Comparison of ENCODE assay signal across 8 cellular contexts in the genomic region with DNA sequence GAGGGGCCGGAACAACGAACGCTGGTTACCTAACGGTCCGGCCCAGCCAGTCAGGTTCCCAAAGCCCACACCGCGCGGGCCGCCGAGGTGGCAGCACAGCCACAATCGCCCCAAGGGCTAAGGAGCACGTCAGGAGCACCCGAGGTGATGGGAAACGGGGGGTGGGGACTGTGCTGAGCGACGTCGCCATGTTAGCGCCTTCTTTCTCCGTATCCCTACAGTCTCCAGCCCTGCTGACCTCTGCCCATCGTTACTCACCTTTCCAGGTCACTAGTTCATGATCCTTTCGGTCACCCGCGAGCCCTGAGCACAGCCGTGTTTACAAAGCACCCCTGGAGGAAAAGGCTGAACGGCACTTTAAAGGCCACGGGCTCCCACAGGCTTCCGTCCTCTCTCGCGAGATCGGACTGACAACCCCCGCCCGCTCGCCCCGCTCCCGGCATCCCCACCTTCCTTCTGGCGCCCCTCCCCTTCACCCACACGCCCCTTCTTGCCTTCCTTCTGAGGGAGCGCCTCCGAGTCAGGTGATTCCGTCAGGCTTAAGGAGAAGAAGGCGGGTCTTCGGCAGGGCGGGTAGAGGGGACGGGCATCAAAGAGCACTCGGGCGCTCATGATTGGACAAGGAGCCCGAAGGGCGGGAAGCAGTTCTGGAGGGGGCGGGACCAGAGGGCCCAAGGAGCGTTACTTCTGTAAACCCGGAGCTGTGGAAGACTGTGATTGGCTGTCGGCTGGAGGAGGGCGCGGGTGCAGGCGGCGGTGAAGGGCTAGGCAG. TPM values are rescaled to one million over a fixed set of nuclear protein-coding genes. Genes with fewer than 3 reads are reported as not detected.
A peak's percentile ranks its signal among the peaks of the same experiment; 100 is the strongest.
DNase-seq lines count a peak whose midpoint lies in the region; ATAC-seq and TF ChIP-seq lines count a peak whose summit lies in the region.

A gene with protein sequence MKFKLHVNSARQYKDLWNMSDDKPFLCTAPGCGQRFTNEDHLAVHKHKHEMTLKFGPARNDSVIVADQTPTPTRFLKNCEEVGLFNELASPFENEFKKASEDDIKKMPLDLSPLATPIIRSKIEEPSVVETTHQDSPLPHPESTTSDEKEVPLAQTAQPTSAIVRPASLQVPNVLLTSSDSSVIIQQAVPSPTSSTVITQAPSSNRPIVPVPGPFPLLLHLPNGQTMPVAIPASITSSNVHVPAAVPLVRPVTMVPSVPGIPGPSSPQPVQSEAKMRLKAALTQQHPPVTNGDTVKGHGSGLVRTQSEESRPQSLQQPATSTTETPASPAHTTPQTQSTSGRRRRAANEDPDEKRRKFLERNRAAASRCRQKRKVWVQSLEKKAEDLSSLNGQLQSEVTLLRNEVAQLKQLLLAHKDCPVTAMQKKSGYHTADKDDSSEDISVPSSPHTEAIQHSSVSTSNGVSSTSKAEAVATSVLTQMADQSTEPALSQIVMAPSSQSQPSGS (minus strand): TSS at position 412 of the 772 bp plus-strand sequence. CDS start 31,760 bp downstream, outside the sequence.

- H3K4me3 Mint-ChIP-seq in T-helper 17 cell = peak within 1 kb of the TSS; percentile 98

- ATAC-seq in HG02885 (IDR thresholded peaks at IDR 0.05; ENCODE audit: poor library complexity, unreplicated experiment) = peak; percentile 95
- ATAC-seq in T-helper 17 cell = peak; percentile 92
- peak; percentile 95 to 98 for ATAC-seq in left cardiac atrium
- peak; percentile 98 for ATAC-seq in upper lobe of right lung

- H3K4me1 ChIP-seq in upper lobe of right lung = peaks cover 18% of the 10 kb centered on the region

- no peaks in the 10 kb centered on the region for H3K36me3 ChIP-seq in upper lobe of right lung

- H3K36me3 Mint-ChIP-seq in T-helper 17 cell (ENCODE audit: low read depth) = peaks cover 2% of the 10 kb centered on the region

- no peaks in the 10 kb centered on the region for H3K27me3 Mint-ChIP-seq in T-helper 17 cell

- peak; percentile 57 for TF ChIP-seq POLR2A in GM15510 (IDR thresholded peaks at IDR 0.05; ENCODE audit: borderline replicate concordance, extremely low read depth, insufficient read length)

- peak; percentile 99 for DNase-seq in NCI-H1694 treated with DMSO at 0.1 percent for 48 hours (lab: John Stamatoyannopoulos, UW)
- DNase-seq in T-helper 17 cell = peak; percentile 95 to 98 (median 95)
- peak; percentile 34 to 99 (median 96) for DNase-seq in amygdala (lab: John Stamatoyannopoulos, UW)
- peak; percentile 99 for DNase-seq in left cardiac atrium
- peak; percentile 99 for DNase-seq in posterior vena cava (ENCODE audit: low spot score)
- DNase-seq in upper lobe of right lung = peak; percentile 99

- H3K27ac ChIP-seq in upper lobe of right lung = peak within 1 kb of the TSS; percentile 86

- H3K4me1 Mint-ChIP-seq in T-helper 17 cell = peaks cover 29% of the 10 kb centered on the region

- intact Hi-C loops in left cardiac atrium (cut with DNase I) = no loop called here
- intact Hi-C loops in posterior vena cava (cut with DNase I) = no loop called here
- intact Hi-C loops in upper lobe of right lung (cut with DNase I) = no loop called here

- H3K9me3 ChIP-seq in T-helper 17 cell (ENCODE audit: control insufficient read depth, low read length, poor library complexity, severe bottlenecking) (no peaks in the 10 kb centered on the region), upper lobe of right lung (no peaks in the 10 kb centered on the region)

- TF ChIP-seq CTCF in upper lobe of right lung (IDR thresholded peaks at IDR 0.05) = no peak

- peak within 1 kb of the TSS; percentile 73 for H3K4me3 ChIP-seq in upper lobe of right lung

- H3K27ac Mint-ChIP-seq in T-helper 17 cell = peak within 1 kb of the TSS; percentile 98

- H3K27me3 ChIP-seq in upper lobe of right lung = no peaks in the 10 kb centered on the region

RNA-seq across cellular contexts. Expression of the gene that starts here (rescaled TPM):
- total RNA-seq in T-helper 17 cell (10 to 100 TPM; 52.2 to 54.0 TPM), left cardiac atrium (10 to 100 TPM; 29.7 to 32.1 TPM), posterior vena cava (10 to 100 TPM; 49.6 to 53.4 TPM), upper lobe of right lung (51.2 TPM)

Comparison
In these comparisons a context has a peak if more than half of its experiments do, and no peak if none do; other contexts are left out.
1. Peak in every context shown above with its lines: DNase-seq, ATAC-seq, H3K4me3 ChIP-seq and H3K27ac ChIP-seq.